In the genomic region with DNA sequence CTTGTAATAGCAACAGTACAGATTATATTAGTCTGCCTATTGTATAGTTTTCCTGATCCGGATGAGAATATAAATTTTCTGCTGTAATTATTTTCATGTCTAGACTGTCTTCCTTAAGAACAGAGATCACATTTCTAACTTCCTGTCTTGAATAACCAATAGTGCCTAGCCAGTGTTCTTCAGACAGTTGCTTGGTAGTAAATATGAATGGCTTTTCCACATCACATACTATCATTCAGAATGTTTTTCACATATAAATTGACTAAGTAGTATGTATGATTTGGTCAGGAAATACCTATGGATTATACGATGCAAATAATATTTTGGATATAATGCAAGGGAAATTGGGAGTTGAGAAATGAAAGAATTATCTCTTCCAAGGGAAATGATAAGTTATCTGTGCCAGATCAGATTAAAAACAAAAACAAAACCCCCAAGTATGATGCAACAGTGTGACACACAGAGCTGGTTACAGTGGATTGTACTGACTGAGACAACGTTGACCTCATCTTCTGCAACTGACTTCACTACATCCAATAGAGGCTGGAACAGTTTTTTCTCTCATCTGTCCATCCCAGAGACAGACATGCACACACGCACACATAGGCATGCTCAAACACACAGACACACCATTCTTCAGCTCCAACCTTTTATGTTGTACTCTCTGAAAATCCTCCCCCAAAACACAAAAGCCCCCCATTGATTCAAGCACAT, we compare ENCODE assay signal across 1 cellular context.
TF ChIP-seq lines count a peak whose summit lies in the region.

No MANE protein-coding gene starts in this region.

TF ChIP-seq in K562, 482 proteins besides CTCF, POLR2A, EP300 and RAD21 (continued from another document and continues in another):
- TF ChIP-seq THRB (CRISPR knock-in tag; conservative IDR thresholded peaks at IDR 0.05) (0 out of 2 replicates have a peak, but pooled peaks have one; percentile 33), SMARCB1 (IDR thresholded peaks at IDR 0.05; ENCODE audit: insufficient read length, low read depth) (no peak), ZNF217 (CRISPR knock-in tag; IDR thresholded peaks at IDR 0.05) (no peak), KDM4B (IDR thresholded peaks at IDR 0.05; ENCODE audit: borderline replicate concordance in 2 of 2, low read depth in 1 of 2) (no peak), POLR2B (IDR thresholded peaks at IDR 0.05; ENCODE audit: low read depth, partially characterized antibody) (no peak), ZBTB17 (CRISPR knock-in tag; IDR thresholded peaks at IDR 0.05) (peak; percentile 64), KLF16 (IDR thresholded peaks at IDR 0.05) (no peak), ARHGAP35 (IDR thresholded peaks at IDR 0.05; ENCODE audit: partially characterized antibody) (no peak), U2AF1 (optimal IDR thresholded peaks at IDR 0.05; ENCODE audit: low read depth, low read length) (no peak), RERE (CRISPR knock-in tag; IDR thresholded peaks at IDR 0.05; ENCODE audit: borderline replicate concordance) (no peak), RREB1 (CRISPR knock-in tag; IDR thresholded peaks at IDR 0.05) (0 out of 2 replicates have a peak, but pooled peaks have one; percentile 48), ZZZ3 (IDR thresholded peaks at IDR 0.05) (no peak), JUN (IDR thresholded peaks at IDR 0.05; ENCODE audit: borderline replicate concordance, low read depth, low read length) (peak; percentile 93), JUN (CRISPR knock-in tag; IDR thresholded peaks at IDR 0.05; ENCODE audit: borderline replicate concordance) (0 out of 2 replicates have a peak, but pooled peaks have one; percentile 39), SREBF1 (IDR thresholded peaks at IDR 0.05; ENCODE audit: borderline replicate concordance, low read depth, low read length) (no peak), CCNT2 (IDR thresholded peaks at IDR 0.05; ENCODE audit: borderline replicate concordance, extremely low read depth, insufficient read length, low read depth, low read length) (peak; percentile 36), DNMT1 (IDR thresholded peaks at IDR 0.05) (no peak), CCAR2 (IDR thresholded peaks at IDR 0.05; ENCODE audit: low read depth, low read length) (no peak), NEUROD1 (IDR thresholded peaks at IDR 0.05; ENCODE audit: borderline replicate concordance, low read depth, low read length, partially characterized antibody) (no peak), SAFB (IDR thresholded peaks at IDR 0.05; ENCODE audit: borderline replicate concordance, low read depth, low read length) (no peak), MEIS2 (IDR thresholded peaks at IDR 0.05; ENCODE audit: partially characterized antibody) (peak; percentile 15), ZNF445 (CRISPR knock-in tag; IDR thresholded peaks at IDR 0.05; ENCODE audit: low read depth) (no peak), ATF6 (CRISPR knock-in tag; IDR thresholded peaks at IDR 0.05) (no peak), ZNF449 (CRISPR knock-in tag; IDR thresholded peaks at IDR 0.05) (no peak), DDX20 (tag; IDR thresholded peaks at IDR 0.05; ENCODE audit: low read depth) (0 out of 2 replicates have a peak, but pooled peaks have one; percentile 58), MAZ (CRISPR knock-in tag; conservative IDR thresholded peaks at IDR 0.05 in 1 of 2, IDR thresholded peaks at IDR 0.05 in 1 of 2) (peak in 1 of 2 experiments; percentile 40; a peak in 1 of 4 replicates), ZNF124 (CRISPR knock-in tag; IDR thresholded peaks at IDR 0.05) (no peak)
- TF ChIP-seq, protein P1, sequence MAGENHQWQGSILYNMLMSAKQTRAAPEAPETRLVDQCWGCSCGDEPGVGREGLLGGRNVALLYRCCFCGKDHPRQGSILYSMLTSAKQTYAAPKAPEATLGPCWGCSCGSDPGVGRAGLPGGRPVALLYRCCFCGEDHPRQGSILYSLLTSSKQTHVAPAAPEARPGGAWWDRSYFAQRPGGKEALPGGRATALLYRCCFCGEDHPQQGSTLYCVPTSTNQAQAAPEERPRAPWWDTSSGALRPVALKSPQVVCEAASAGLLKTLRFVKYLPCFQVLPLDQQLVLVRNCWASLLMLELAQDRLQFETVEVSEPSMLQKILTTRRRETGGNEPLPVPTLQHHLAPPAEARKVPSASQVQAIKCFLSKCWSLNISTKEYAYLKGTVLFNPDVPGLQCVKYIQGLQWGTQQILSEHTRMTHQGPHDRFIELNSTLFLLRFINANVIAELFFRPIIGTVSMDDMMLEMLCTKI (IDR thresholded peaks at IDR 0.05; ENCODE audit: partially characterized antibody), result no peak
- TF ChIP-seq, protein P2, sequence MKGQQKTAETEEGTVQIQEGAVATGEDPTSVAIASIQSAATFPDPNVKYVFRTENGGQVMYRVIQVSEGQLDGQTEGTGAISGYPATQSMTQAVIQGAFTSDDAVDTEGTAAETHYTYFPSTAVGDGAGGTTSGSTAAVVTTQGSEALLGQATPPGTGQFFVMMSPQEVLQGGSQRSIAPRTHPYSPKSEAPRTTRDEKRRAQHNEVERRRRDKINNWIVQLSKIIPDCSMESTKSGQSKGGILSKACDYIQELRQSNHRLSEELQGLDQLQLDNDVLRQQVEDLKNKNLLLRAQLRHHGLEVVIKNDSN (CRISPR knock-in tag; IDR thresholded peaks at IDR 0.05), result no peak
- TF ChIP-seq, protein P3, sequence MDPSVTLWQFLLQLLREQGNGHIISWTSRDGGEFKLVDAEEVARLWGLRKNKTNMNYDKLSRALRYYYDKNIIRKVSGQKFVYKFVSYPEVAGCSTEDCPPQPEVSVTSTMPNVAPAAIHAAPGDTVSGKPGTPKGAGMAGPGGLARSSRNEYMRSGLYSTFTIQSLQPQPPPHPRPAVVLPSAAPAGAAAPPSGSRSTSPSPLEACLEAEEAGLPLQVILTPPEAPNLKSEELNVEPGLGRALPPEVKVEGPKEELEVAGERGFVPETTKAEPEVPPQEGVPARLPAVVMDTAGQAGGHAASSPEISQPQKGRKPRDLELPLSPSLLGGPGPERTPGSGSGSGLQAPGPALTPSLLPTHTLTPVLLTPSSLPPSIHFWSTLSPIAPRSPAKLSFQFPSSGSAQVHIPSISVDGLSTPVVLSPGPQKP (CRISPR knock-in tag; IDR thresholded peaks at IDR 0.05), result no peak
